In the genomic region with DNA sequence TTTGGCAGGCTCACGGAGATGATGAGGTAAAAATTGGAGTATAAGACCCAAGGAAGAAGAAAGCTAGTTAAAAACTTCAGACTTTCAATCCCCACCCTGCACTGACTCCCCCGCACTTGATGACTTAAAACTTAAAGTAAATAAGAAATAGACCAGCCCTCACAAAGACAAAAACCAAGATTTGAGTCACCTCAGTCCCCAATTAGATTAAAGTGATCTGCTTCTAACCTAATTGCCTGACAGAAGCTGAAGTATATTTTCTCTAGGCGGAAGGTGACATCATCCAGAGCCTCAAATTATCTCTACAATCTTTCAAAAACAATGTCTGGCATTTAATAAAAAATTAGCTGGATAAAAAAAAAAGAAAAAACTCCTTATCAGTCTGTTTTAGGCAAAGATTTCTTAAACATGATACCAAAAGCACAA, we compare ENCODE assay signal across 1 cellular context.
TF ChIP-seq lines count a peak whose summit lies in the region.

No MANE protein-coding gene starts in this region.

TF ChIP-seq in HEK293, 187 proteins besides CTCF, POLR2A, EP300 and RAD21 (continued from another document and continues in another):
- TF ChIP-seq, protein P1, sequence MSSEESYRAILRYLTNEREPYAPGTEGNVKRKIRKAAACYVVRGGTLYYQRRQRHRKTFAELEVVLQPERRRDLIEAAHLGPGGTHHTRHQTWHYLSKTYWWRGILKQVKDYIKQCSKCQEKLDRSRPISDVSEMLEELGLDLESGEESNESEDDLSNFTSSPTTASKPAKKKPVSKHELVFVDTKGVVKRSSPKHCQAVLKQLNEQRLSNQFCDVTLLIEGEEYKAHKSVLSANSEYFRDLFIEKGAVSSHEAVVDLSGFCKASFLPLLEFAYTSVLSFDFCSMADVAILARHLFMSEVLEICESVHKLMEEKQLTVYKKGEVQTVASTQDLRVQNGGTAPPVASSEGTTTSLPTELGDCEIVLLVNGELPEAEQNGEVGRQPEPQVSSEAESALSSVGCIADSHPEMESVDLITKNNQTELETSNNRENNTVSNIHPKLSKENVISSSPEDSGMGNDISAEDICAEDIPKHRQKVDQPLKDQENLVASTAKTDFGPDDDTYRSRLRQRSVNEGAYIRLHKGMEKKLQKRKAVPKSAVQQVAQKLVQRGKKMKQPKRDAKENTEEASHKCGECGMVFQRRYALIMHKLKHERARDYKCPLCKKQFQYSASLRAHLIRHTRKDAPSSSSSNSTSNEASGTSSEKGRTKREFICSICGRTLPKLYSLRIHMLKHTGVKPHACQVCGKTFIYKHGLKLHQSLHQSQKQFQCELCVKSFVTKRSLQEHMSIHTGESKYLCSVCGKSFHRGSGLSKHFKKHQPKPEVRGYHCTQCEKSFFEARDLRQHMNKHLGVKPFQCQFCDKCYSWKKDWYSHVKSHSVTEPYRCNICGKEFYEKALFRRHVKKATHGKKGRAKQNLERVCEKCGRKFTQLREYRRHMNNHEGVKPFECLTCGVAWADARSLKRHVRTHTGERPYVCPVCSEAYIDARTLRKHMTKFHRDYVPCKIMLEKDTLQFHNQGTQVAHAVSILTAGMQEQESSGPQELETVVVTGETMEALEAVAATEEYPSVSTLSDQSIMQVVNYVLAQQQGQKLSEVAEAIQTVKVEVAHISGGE (tag by site-specific recombination; conservative IDR thresholded peaks at IDR 0.05; ENCODE audit: low read depth), result no peak
- TF ChIP-seq ZNF394 (tag by site-specific recombination; IDR thresholded peaks at IDR 0.05; ENCODE audit: borderline replicate concordance) (no peak), ZNF544 (tag by site-specific recombination; IDR thresholded peaks at IDR 0.05) (no peak), ZNF335 (tag by site-specific recombination; conservative IDR thresholded peaks at IDR 0.05) (peak; percentile 70), ZBTB48 (tag by site-specific recombination; IDR thresholded peaks at IDR 0.05) (no peak), ZNF670 (tag by site-specific recombination; IDR thresholded peaks at IDR 0.05; ENCODE audit: low read depth) (no peak), SCRT2 (tag by site-specific recombination; IDR thresholded peaks at IDR 0.05) (no peak), ZNF266 (tag by site-specific recombination; IDR thresholded peaks at IDR 0.05; ENCODE audit: low read depth) (no peak), ZNF354C (tag by site-specific recombination; IDR thresholded peaks at IDR 0.05; ENCODE audit: borderline replicate concordance, low read depth) (no peak), ZNF132 (tag by site-specific recombination; IDR thresholded peaks at IDR 0.05; ENCODE audit: borderline replicate concordance) (no peak), HOXC10 (CRISPR knock-in tag; IDR thresholded peaks at IDR 0.05) (no peak), ZNF623 (tag by site-specific recombination; IDR thresholded peaks at IDR 0.05) (no peak), ZNF10 (tag by site-specific recombination; IDR thresholded peaks at IDR 0.05) (0 out of 2 replicates have a peak, but pooled peaks have one; percentile 18), ZNF701 (tag by site-specific recombination; IDR thresholded peaks at IDR 0.05) (no peak), ZNF610 (tag by site-specific recombination; IDR thresholded peaks at IDR 0.05; ENCODE audit: borderline replicate concordance) (no peak), GFI1B (tag by site-specific recombination; IDR thresholded peaks at IDR 0.05) (no peak), ZNF596 (tag by site-specific recombination; IDR thresholded peaks at IDR 0.05) (no peak), KLF9 (tag by site-specific recombination; IDR thresholded peaks at IDR 0.05; ENCODE audit: low read depth) (no peak), GLIS1 (tag by site-specific recombination; IDR thresholded peaks at IDR 0.05) (peak; percentile 39; the same call in 1 of the 2 replicates), ZNF366 (tag by site-specific recombination; conservative IDR thresholded peaks at IDR 0.05) (0 out of 2 replicates have a peak, but pooled peaks have one; percentile 26), ZNF202 (tag by site-specific recombination; IDR thresholded peaks at IDR 0.05; ENCODE audit: borderline replicate concordance) (no peak), KLF16 (tag by site-specific recombination; IDR thresholded peaks at IDR 0.05) (no peak), ZNF16 (tag by site-specific recombination; IDR thresholded peaks at IDR 0.05; ENCODE audit: low read depth) (no peak), FEZF1 (tag by site-specific recombination; IDR thresholded peaks at IDR 0.05) (0 out of 2 replicates have a peak, but pooled peaks have one; percentile 11), ZNF664 (tag by site-specific recombination; IDR thresholded peaks at IDR 0.05) (peak; percentile 53; the same call in 1 of the 2 replicates), ZNF521 (tag by site-specific recombination; IDR thresholded peaks at IDR 0.05) (no peak), ZNF473 (tag by site-specific recombination; IDR thresholded peaks at IDR 0.05) (no peak), ZNF837 (tag by site-specific recombination; IDR thresholded peaks at IDR 0.05) (no peak), ZNF112 (tag by site-specific recombination; IDR thresholded peaks at IDR 0.05) (no peak), TCF7L2 (IDR thresholded peaks at IDR 0.05; ENCODE audit: borderline replicate concordance, low read depth, low read length) (peak; percentile 23; the same call in 1 of the 2 replicates), SP7 (tag by site-specific recombination; IDR thresholded peaks at IDR 0.05) (peak; percentile 36; the same call in 1 of the 2 replicates), ZNF660 (tag by site-specific recombination; IDR thresholded peaks at IDR 0.05) (no peak), WT1 (tag by site-specific recombination; IDR thresholded peaks at IDR 0.05) (peak; percentile 79), ZNF133 (tag by site-specific recombination; IDR thresholded peaks at IDR 0.05) (no peak), ZNF174 (tag by site-specific recombination; IDR thresholded peaks at IDR 0.05) (no peak), ZNF560 (tag by site-specific recombination; IDR thresholded peaks at IDR 0.05; ENCODE audit: borderline replicate concordance) (no peak), ZNF211 (tag by site-specific recombination; IDR thresholded peaks at IDR 0.05; ENCODE audit: low read depth) (no peak), ZNF138 (tag by site-specific recombination; IDR thresholded peaks at IDR 0.05; ENCODE audit: borderline replicate concordance) (no peak), SETDB1 (IDR thresholded peaks at IDR 0.05; ENCODE audit: insufficient read length, low read length) (no peak), ZFHX2 (tag by site-specific recombination; conservative IDR thresholded peaks at IDR 0.05) (no peak), ZNF23 (tag by site-specific recombination; IDR thresholded peaks at IDR 0.05; ENCODE audit: borderline replicate concordance) (no peak), ZBTB21 (tag by site-specific recombination; IDR thresholded peaks at IDR 0.05) (peak; percentile 20; the same call in 1 of the 2 replicates), YY1 (tag by site-specific recombination; IDR thresholded peaks at IDR 0.05) (no peak), ZNF19 (tag by site-specific recombination; IDR thresholded peaks at IDR 0.05; ENCODE audit: low read depth) (no peak)
- TF ChIP-seq, protein P2, sequence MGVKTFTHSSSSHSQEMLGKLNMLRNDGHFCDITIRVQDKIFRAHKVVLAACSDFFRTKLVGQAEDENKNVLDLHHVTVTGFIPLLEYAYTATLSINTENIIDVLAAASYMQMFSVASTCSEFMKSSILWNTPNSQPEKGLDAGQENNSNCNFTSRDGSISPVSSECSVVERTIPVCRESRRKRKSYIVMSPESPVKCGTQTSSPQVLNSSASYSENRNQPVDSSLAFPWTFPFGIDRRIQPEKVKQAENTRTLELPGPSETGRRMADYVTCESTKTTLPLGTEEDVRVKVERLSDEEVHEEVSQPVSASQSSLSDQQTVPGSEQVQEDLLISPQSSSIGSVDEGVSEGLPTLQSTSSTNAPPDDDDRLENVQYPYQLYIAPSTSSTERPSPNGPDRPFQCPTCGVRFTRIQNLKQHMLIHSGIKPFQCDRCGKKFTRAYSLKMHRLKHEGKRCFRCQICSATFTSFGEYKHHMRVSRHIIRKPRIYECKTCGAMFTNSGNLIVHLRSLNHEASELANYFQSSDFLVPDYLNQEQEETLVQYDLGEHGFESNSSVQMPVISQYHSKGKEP (tag by site-specific recombination; IDR thresholded peaks at IDR 0.05), result no peak
- TF ChIP-seq, protein P3, sequence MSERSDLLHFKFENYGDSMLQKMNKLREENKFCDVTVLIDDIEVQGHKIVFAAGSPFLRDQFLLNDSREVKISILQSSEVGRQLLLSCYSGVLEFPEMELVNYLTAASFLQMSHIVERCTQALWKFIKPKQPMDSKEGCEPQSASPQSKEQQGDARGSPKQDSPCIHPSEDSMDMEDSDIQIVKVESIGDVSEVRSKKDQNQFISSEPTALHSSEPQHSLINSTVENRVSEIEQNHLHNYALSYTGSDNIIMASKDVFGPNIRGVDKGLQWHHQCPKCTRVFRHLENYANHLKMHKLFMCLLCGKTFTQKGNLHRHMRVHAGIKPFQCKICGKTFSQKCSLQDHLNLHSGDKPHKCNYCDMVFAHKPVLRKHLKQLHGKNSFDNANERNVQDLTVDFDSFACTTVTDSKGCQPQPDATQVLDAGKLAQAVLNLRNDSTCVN (tag by site-specific recombination; optimal IDR thresholded peaks at IDR 0.05), result no peak
- TF ChIP-seq, protein P4, sequence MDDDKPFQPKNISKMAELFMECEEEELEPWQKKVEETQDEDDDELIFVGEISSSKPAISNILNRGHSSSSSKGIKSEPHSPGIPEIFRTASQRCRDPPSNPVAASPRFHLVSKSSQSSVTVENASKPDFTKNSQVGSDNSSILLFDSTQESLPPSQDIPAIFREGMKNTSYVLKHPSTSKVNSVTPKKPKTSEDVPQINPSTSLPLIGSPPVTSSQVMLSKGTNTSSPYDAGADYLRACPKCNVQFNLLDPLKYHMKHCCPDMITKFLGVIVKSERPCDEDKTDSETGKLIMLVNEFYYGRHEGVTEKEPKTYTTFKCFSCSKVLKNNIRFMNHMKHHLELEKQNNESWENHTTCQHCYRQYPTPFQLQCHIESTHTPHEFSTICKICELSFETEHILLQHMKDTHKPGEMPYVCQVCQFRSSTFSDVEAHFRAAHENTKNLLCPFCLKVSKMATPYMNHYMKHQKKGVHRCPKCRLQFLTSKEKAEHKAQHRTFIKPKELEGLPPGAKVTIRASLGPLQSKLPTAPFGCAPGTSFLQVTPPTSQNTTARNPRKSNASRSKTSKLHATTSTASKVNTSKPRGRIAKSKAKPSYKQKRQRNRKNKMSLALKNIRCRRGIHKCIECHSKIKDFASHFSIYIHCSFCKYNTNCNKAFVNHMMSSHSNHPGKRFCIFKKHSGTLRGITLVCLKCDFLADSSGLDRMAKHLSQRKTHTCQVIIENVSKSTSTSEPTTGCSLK (tag by site-specific recombination; IDR thresholded peaks at IDR 0.05), result no peak
- TF ChIP-seq, protein P5, sequence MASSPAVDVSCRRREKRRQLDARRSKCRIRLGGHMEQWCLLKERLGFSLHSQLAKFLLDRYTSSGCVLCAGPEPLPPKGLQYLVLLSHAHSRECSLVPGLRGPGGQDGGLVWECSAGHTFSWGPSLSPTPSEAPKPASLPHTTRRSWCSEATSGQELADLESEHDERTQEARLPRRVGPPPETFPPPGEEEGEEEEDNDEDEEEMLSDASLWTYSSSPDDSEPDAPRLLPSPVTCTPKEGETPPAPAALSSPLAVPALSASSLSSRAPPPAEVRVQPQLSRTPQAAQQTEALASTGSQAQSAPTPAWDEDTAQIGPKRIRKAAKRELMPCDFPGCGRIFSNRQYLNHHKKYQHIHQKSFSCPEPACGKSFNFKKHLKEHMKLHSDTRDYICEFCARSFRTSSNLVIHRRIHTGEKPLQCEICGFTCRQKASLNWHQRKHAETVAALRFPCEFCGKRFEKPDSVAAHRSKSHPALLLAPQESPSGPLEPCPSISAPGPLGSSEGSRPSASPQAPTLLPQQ (tag by site-specific recombination; IDR thresholded peaks at IDR 0.05), result no peak
- TF ChIP-seq, protein P6, sequence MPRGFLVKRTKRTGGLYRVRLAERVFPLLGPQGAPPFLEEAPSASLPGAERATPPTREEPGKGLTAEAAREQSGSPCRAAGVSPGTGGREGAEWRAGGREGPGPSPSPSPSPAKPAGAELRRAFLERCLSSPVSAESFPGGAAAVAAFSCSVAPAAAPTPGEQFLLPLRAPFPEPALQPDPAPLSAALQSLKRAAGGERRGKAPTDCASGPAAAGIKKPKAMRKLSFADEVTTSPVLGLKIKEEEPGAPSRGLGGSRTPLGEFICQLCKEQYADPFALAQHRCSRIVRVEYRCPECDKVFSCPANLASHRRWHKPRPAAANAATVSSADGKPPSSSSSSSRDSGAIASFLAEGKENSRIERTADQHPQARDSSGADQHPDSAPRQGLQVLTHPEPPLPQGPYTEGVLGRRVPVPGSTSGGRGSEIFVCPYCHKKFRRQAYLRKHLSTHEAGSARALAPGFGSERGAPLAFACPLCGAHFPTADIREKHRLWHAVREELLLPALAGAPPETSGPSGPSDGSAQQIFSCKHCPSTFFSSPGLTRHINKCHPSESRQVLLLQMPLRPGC (tag by site-specific recombination; IDR thresholded peaks at IDR 0.05), result peak; percentile 69
- TF ChIP-seq, protein P7, sequence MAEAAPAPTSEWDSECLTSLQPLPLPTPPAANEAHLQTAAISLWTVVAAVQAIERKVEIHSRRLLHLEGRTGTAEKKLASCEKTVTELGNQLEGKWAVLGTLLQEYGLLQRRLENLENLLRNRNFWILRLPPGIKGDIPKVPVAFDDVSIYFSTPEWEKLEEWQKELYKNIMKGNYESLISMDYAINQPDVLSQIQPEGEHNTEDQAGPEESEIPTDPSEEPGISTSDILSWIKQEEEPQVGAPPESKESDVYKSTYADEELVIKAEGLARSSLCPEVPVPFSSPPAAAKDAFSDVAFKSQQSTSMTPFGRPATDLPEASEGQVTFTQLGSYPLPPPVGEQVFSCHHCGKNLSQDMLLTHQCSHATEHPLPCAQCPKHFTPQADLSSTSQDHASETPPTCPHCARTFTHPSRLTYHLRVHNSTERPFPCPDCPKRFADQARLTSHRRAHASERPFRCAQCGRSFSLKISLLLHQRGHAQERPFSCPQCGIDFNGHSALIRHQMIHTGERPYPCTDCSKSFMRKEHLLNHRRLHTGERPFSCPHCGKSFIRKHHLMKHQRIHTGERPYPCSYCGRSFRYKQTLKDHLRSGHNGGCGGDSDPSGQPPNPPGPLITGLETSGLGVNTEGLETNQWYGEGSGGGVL (tag by site-specific recombination; IDR thresholded peaks at IDR 0.05), result no peak
- TF ChIP-seq, protein P8, sequence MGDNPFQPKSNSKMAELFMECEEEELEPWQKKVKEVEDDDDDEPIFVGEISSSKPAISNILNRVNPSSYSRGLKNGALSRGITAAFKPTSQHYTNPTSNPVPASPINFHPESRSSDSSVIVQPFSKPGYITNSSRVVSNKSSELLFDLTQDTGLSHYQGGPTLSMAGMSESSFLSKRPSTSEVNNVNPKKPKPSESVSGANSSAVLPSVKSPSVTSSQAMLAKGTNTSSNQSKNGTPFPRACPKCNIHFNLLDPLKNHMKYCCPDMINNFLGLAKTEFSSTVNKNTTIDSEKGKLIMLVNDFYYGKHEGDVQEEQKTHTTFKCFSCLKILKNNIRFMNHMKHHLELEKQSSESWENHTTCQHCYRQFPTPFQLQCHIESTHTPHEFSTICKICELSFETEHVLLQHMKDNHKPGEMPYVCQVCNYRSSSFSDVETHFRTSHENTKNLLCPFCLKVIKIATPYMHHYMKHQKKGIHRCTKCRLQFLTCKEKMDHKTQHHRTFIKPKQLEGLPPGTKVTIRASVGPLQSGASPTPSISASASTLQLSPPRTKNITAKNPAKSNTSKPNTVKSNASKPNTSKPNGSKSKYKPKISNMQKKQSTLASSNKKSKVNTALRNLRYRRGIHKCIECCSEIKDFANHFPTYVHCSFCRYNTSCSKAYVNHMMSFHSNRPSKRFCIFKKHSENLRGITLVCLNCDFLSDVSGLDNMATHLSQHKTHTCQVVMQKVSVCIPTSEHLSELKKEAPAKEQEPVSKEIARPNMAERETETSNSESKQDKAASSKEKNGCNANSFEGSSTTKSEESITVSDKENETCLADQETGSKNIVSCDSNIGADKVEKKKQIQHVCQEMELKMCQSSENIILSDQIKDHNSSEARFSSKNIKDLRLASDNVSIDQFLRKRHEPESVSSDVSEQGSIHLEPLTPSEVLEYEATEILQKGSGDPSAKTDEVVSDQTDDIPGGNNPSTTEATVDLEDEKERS (tag by site-specific recombination; IDR thresholded peaks at IDR 0.05), result no peak
